Comparison of ENCODE assay signal across 8 cellular contexts in the genomic region with DNA sequence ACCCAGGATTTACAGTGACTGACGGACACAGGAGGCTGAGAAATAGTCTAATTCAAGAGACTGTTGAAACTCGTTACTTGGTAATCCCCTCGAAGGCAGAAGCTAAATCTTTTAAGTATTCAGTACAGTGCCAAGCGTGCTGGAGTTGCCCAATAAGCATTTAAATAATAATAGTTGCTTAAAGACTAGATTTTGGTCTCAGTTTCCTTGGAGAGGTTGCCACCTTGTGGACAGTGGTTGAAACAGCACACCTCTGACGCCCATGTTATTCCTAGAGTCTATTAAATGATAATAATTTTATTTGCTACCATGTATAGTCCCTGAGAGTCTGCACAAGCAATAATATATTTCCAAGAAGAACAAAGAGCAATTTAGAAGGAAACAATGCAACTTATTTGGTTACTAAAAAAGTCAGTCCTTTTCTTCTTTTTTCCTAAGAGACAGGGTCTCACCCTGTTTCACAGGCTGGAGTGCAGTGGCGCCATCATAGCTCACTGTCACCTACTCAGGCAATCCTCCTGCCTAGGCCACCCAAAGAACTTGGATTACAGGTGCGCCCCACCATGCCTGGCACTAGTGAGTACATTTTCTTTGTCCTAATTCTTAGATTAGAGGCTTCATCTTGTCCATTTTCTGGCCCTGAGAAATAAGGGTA.
DNase-seq lines count a peak whose midpoint lies in the region; ATAC-seq, FAIRE-seq and TF ChIP-seq lines count a peak whose summit lies in the region.

No MANE protein-coding gene starts in this region.

- intact Hi-C loops in CD4-positive, alpha-beta memory T cell (cut with micrococcal nuclease): loop anchor here (1.0 kb wide), 1 partner anchor 348 kb away; no protein-coding TSS in a partner anchor

- CTCF ChIA-PET in CD4-positive, alpha-beta memory T cell (lab: Charles Lee; ENCODE audit: partially characterized antibody): interaction anchor here (1.0 to 13.0 kb wide), 10 partner anchors 11 to 442 kb away, joined by 3 to 216 read pairs (median 4); a partner anchor contains a TSS

- no peaks in the 10 kb centered on the region for H3K27me3 ChIP-seq in CD4-positive, alpha-beta memory T cell (ENCODE audit: insufficient read depth, low read length)

- H3K4me3 ChIP-seq in CD4-positive, alpha-beta memory T cell (ENCODE audit: low read length in 2 of 2): no peak overlapping the region

- H3K27ac ChIP-seq in CD4-positive, alpha-beta memory T cell (ENCODE audit: low read depth, low read length): no peak overlapping the region

- H3K36me3 ChIP-seq in CD4-positive, alpha-beta memory T cell (ENCODE audit: insufficient read depth, low read length): no peaks in the 10 kb centered on the region

- H3K9me3 Mint-ChIP-seq in CD4-positive, alpha-beta memory T cell: no peaks in the 10 kb centered on the region
- no peaks in the 10 kb centered on the region for H3K9me3 Mint-ChIP-seq in brain

- peak; percentile 99 for TF ChIP-seq CTCF in brain (conservative IDR thresholded peaks at IDR 0.05)

- POLR2A ChIA-PET in CD4-positive, alpha-beta memory T cell (lab: Charles Lee; ENCODE audit: partially characterized antibody): no interaction called here

- H3K27ac Mint-ChIP-seq in CD4-positive, alpha-beta memory T cell: no peak overlapping the region
- H3K27ac Mint-ChIP-seq in brain: peak overlapping the region in 1 of 5 experiments; percentile 28

- H3K4me3 Mint-ChIP-seq in CD4-positive, alpha-beta memory T cell: no peak overlapping the region
- no peak overlapping the region for H3K4me3 Mint-ChIP-seq in brain

- ATAC-seq in SK-N-SH treated with all-trans-retinoic acid at 6 μM for 48 hours: peak; percentile 88
- ATAC-seq in HG02852 (IDR thresholded peaks at IDR 0.05; ENCODE audit: unreplicated experiment): no peak

- no peaks in the 10 kb centered on the region for H3K9me3 ChIP-seq in CD4-positive, alpha-beta memory T cell (ENCODE audit: control insufficient read depth in 1 of 2, low read length in 2 of 2)

- FAIRE-seq in GM19239 (lab: Jason Lieb, UNC): no peak

- DNase-seq in CD4-positive, alpha-beta memory T cell: peak in 4 of 5 donors; percentile 28 to 45 (median 34)
- DNase-seq in GM19239 (ENCODE audit: insufficient read length, low spot score) (peak; percentile 12), M059J (ENCODE audit: low read depth) (peak; percentile 70), iris pigment epithelial cell (ENCODE audit: low read depth) (peak; percentile 75)
- peak; percentile 43 to 45 for DNase-seq in stimulated activated CD4-positive, alpha-beta T cell treated with anti-CD3 and anti-CD28 coated beads, Interleukin-2, amount 100 ng/mL, for 24 hours

- H3K27me3 Mint-ChIP-seq in CD4-positive, alpha-beta memory T cell: peaks cover 7 to 35% of the 10 kb centered on the region in 2 donors
- H3K27me3 Mint-ChIP-seq in brain: peaks cover 8% of the 10 kb centered on the region

- H3K4me1 Mint-ChIP-seq in CD4-positive, alpha-beta memory T cell: no peaks in the 10 kb centered on the region
- H3K4me1 Mint-ChIP-seq in brain: peaks cover 11% of the 10 kb centered on the region

- H3K36me3 Mint-ChIP-seq in CD4-positive, alpha-beta memory T cell: no peaks in the 10 kb centered on the region
- no peaks in the 10 kb centered on the region for H3K36me3 Mint-ChIP-seq in brain

- no peaks in the 10 kb centered on the region for H3K4me1 ChIP-seq in CD4-positive, alpha-beta memory T cell (ENCODE audit: insufficient read depth, low read length)

TF ChIP-seq in SK-N-SH treated with all-trans-retinoic acid at 6 μM for 48 hours, 23 proteins besides CTCF, POLR2A, EP300 and RAD21:
- TF ChIP-seq TOX (CRISPR knock-in tag; IDR thresholded peaks at IDR 0.05; ENCODE audit: borderline replicate concordance) (no peak), ZNF70 (CRISPR knock-in tag; IDR thresholded peaks at IDR 0.05) (no peak), ZC3H10 (CRISPR knock-in tag; IDR thresholded peaks at IDR 0.05) (no peak), RARB (CRISPR knock-in tag; IDR thresholded peaks at IDR 0.05) (no peak)
- TF ChIP-seq, protein P1, sequence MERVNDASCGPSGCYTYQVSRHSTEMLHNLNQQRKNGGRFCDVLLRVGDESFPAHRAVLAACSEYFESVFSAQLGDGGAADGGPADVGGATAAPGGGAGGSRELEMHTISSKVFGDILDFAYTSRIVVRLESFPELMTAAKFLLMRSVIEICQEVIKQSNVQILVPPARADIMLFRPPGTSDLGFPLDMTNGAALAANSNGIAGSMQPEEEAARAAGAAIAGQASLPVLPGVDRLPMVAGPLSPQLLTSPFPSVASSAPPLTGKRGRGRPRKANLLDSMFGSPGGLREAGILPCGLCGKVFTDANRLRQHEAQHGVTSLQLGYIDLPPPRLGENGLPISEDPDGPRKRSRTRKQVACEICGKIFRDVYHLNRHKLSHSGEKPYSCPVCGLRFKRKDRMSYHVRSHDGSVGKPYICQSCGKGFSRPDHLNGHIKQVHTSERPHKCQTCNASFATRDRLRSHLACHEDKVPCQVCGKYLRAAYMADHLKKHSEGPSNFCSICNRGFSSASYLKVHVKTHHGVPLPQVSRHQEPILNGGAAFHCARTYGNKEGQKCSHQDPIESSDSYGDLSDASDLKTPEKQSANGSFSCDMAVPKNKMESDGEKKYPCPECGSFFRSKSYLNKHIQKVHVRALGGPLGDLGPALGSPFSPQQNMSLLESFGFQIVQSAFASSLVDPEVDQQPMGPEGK (CRISPR knock-in tag; IDR thresholded peaks at IDR 0.05; ENCODE audit: borderline replicate concordance): no peak
- TF ChIP-seq, protein P2, sequence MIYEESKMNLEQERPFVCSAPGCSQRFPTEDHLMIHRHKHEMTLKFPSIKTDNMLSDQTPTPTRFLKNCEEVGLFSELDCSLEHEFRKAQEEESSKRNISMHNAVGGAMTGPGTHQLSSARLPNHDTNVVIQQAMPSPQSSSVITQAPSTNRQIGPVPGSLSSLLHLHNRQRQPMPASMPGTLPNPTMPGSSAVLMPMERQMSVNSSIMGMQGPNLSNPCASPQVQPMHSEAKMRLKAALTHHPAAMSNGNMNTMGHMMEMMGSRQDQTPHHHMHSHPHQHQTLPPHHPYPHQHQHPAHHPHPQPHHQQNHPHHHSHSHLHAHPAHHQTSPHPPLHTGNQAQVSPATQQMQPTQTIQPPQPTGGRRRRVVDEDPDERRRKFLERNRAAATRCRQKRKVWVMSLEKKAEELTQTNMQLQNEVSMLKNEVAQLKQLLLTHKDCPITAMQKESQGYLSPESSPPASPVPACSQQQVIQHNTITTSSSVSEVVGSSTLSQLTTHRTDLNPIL (CRISPR knock-in tag; IDR thresholded peaks at IDR 0.05; ENCODE audit: low read depth): no peak

Comparison
In these comparisons a context has a peak if more than half of its experiments do, and no peak if none do; other contexts are left out.
1. DNase-seq: peak in every context shown above with its lines; median percentile 75 in iris pigment epithelial cell; 70 in M059J; 44 in stimulated activated CD4-positive, alpha-beta T cell treated with anti-CD3 and anti-CD28 coated beads, Interleukin-2, amount 100 ng/mL, for 24 hours; 34 in CD4-positive, alpha-beta memory T cell; 12 in GM19239.